Comparison of ENCODE assay signal across 20 cellular contexts in the genomic region with DNA sequence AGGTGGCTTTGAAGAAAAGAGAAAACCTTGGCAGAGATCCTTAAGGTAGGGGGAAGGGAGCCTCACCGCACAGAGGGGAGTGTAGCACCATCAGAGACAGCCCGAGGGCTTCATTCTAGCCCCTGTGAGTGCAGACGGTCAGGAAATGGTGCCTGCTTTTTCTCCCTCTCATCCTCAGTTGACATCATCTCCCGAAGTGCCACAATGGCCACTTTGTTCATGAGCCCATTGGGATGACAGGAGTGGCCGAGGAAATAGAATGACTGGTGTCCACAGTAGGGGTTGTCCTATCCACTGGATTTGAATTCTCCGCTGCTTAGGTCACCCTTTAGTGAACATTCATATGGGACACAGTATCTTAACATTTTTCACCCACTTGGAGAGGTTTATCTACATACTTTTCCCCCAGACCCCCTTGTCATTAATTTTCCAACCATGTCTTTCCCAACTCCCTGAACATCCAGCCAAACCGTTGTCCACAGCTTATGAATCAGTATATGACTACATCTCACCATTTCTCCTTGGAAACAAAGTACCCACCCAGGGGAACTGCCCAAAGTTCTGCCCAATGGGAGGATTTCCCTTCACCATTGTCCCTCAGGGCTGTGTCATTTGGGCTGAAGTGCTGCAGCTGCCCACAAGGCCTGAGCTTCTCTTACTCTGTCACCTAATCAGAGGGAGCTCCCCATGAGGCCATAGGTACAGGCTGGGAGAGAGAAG.
DNase-seq lines count a peak whose midpoint lies in the region; ATAC-seq and TF ChIP-seq lines count a peak whose summit lies in the region.
"Had no signal": no experiment of that assay in that cellular context is flagged by ENCODE, and none has a peak within 500 bp of the region (broad histone marks: within the 10 kb centered on the region; RNA-seq: fewer than 3 reads in every experiment).

No MANE protein-coding gene starts in this region.

- TF ChIP-seq CTCF in coronary artery (IDR thresholded peaks at IDR 0.05) (no peak), type B pancreatic cell (conservative IDR thresholded peaks at IDR 0.05) (no peak), HFFc6 (IDR thresholded peaks at IDR 0.05) (no peak), smooth muscle cell (IDR thresholded peaks at IDR 0.05; ENCODE audit: borderline replicate concordance, insufficient read depth, poor library complexity, severe bottlenecking) (no peak)

- WGBS in smooth muscle cell (ENCODE audit: low lambda C conversion rate) = 77% methylated on average over 7 of the region's 7 CpGs

- H3K36me3 ChIP-seq in smooth muscle cell (ENCODE audit: low read depth) = no peaks in the 10 kb centered on the region
- H3K36me3 ChIP-seq: ascending aorta, neural progenitor cell had no signal

- H3F3A ChIP-seq in smooth muscle cell (ENCODE audit: low read depth) = no peaks in the 10 kb centered on the region

- DNase-seq in cardiac septum (ENCODE audit: low spot score) (peak; percentile 47), left ventricle myocardium superior (no peak), coronary artery (ENCODE audit: low spot score) (peak; percentile 59), medulla oblongata (ENCODE audit: extremely low spot score) (peak; percentile 77), type B pancreatic cell (ENCODE audit: extremely low spot score, unreplicated experiment) (peak; percentile 31), COR-L47 (lab: John Stamatoyannopoulos, UW) (no peak), HFFc6 (no peak), smooth muscle cell (lab: John Stamatoyannopoulos, UW; ENCODE audit: unreplicated experiment) (no peak)
- DNase-seq: activated naive CD4-positive, alpha-beta T cell; cortex of kidney; kidney; NCI-H1694 treated with DMSO at 0.1 percent for 48 hours; NCI-H446 treated with DMSO at 0.1 percent for 48 hours; right cardiac atrium; stimulated activated naive CD8-positive, alpha-beta T cell treated with anti-CD3 and anti-CD28 coated beads, Interleukin-15, amount 100 ng/mL, for 72 hours had no signal

- no peak overlapping the region for H2AFZ ChIP-seq in smooth muscle cell (ENCODE audit: low read depth)
- H2AFZ ChIP-seq: neural progenitor cell had no signal

- no peaks in the 10 kb centered on the region for H3K27me3 ChIP-seq in smooth muscle cell (ENCODE audit: low read depth)
- H3K27me3 ChIP-seq: ascending aorta, neural progenitor cell had no signal

- no peaks in the 10 kb centered on the region for H3K79me2 ChIP-seq in smooth muscle cell (ENCODE audit: low read depth)

- no peak overlapping the region for H3K27ac Mint-ChIP-seq in type B pancreatic cell
- H3K27ac Mint-ChIP-seq in HFFc6 = no peak overlapping the region
- H3K27ac Mint-ChIP-seq: CD8-positive, alpha-beta T cell; mesothelial cell of epicardium; neural progenitor cell; stimulated activated naive CD8-positive, alpha-beta T cell treated with anti-CD3 and anti-CD28 coated beads, Interleukin-15, amount 100 ng/mL, for 72 hours had no signal

- H3K27me3 Mint-ChIP-seq in type B pancreatic cell = no peaks in the 10 kb centered on the region
- H3K27me3 Mint-ChIP-seq in HFFc6 (ENCODE audit: insufficient read depth) = peaks cover 16% of the 10 kb centered on the region

- no peak overlapping the region for H3K4me2 ChIP-seq in smooth muscle cell
- H3K4me2 ChIP-seq: neural progenitor cell had no signal

- H3K9me3 ChIP-seq in smooth muscle cell (replicated peaks; ENCODE audit: low read depth) = no peaks in the 10 kb centered on the region
- H3K9me3 ChIP-seq: ascending aorta had no signal

- H3K9ac ChIP-seq in smooth muscle cell (ENCODE audit: low read depth) = no peak overlapping the region
- H3K9ac ChIP-seq: neural progenitor cell had no signal

- no peak overlapping the region for H3K27ac ChIP-seq in coronary artery
- no peak overlapping the region for H3K27ac ChIP-seq in smooth muscle cell (ENCODE audit: low read depth)
- H3K27ac ChIP-seq: ascending aorta, neural progenitor cell had no signal

- ATAC-seq in left ventricle myocardium superior = no peak
- ATAC-seq: activated CD4-positive, CD25-positive, alpha-beta regulatory T cell treated with anti-CD3 and anti-CD28 coated beads, Interleukin-2, amount 50 U/mL, for 24 hours; CD8-positive, alpha-beta T cell; stimulated activated naive CD8-positive, alpha-beta T cell treated with anti-CD3 and anti-CD28 coated beads, Interleukin-15, amount 100 ng/mL, for 72 hours had no signal

- H4K20me1 ChIP-seq in smooth muscle cell (ENCODE audit: low read depth) = no peaks in the 10 kb centered on the region

- H3K4me3 ChIP-seq in coronary artery (no peak overlapping the region), smooth muscle cell (no peak overlapping the region)
- H3K4me3 ChIP-seq: ascending aorta, neural progenitor cell had no signal

- H3K4me1 Mint-ChIP-seq in type B pancreatic cell (ENCODE audit: unreplicated experiment) = no peaks in the 10 kb centered on the region
- peaks cover under 1% of the 10 kb centered on the region for H3K4me1 Mint-ChIP-seq in HFFc6 (ENCODE audit: low read depth)
- H3K4me1 Mint-ChIP-seq: mesothelial cell of epicardium; neural progenitor cell; stimulated activated naive CD8-positive, alpha-beta T cell treated with anti-CD3 and anti-CD28 coated beads, Interleukin-15, amount 100 ng/mL, for 72 hours had no signal

- no peaks in the 10 kb centered on the region for H3K9me3 Mint-ChIP-seq in type B pancreatic cell
- no peaks in the 10 kb centered on the region for H3K9me3 Mint-ChIP-seq in HFFc6
- H3K9me3 Mint-ChIP-seq: CD8-positive, alpha-beta T cell; mesothelial cell of epicardium; stimulated activated naive CD8-positive, alpha-beta T cell treated with anti-CD3 and anti-CD28 coated beads, Interleukin-15, amount 100 ng/mL, for 72 hours had no signal

- H3K4me1 ChIP-seq in smooth muscle cell (ENCODE audit: low read depth) = no peaks in the 10 kb centered on the region
- H3K4me1 ChIP-seq: ascending aorta, neural progenitor cell had no signal

- H3K36me3 Mint-ChIP-seq in type B pancreatic cell = no peaks in the 10 kb centered on the region
- H3K36me3 Mint-ChIP-seq in HFFc6 (ENCODE audit: low read depth) = no peaks in the 10 kb centered on the region
- H3K36me3 Mint-ChIP-seq: CD8-positive, alpha-beta T cell; mesothelial cell of epicardium had no signal

- intact Hi-C loops in cardiac septum (cut with DNase I) = no loop called here
- intact Hi-C loops in left ventricle myocardium superior (cut with micrococcal nuclease) = no loop called here

- H3K4me3 Mint-ChIP-seq in type B pancreatic cell (no peak overlapping the region), HFFc6 (no peak overlapping the region)
- H3K4me3 Mint-ChIP-seq: CD8-positive, alpha-beta T cell; mesothelial cell of epicardium; neural progenitor cell; stimulated activated naive CD8-positive, alpha-beta T cell treated with anti-CD3 and anti-CD28 coated beads, Interleukin-15, amount 100 ng/mL, for 72 hours had no signal

Comparison
In these comparisons a context has a peak if more than half of its experiments do, and no peak if none do; other contexts are left out.
1. DNase-seq: peak in cardiac septum (single experiment), coronary artery (single experiment), medulla oblongata (single experiment) and type B pancreatic cell (single experiment); none in left ventricle myocardium superior (single experiment), COR-L47 (single experiment), HFFc6 (single experiment) and smooth muscle cell (single experiment).